Comparison of ENCODE assay signal across 10 cellular contexts in the genomic region with DNA sequence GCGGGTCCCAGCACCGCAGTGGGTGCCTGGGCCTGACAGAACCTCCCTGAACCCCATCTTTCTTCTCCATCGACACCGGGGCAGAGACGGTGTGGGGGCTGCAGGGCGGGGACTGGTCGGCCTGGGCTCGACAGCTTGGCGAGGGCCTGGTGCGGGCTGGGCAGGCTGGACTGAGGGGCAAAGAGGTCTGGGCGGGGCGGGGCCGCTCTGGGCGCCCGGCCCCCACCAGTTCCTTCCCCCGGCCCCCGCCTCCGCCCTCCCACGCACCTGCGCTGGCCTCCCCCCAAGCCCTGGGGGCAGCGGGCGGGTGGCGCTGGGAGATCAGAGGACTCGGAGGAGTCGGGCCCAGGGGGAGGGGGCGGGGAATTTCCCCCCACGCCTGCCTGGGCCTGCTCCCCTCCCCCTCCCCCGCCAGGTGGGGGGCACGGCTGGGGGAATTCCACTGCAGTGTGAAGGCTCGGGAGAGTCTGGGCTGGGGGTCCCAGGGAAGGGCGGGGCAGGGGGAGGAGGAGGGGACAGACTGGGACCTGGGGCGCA. TPM values are rescaled to one million over a fixed set of nuclear protein-coding genes. Genes with fewer than 3 reads are reported as not detected.
DNase-seq lines count a peak whose midpoint lies in the region.
"Had no signal": no experiment of that assay in that cellular context is flagged by ENCODE, and none has a peak within 500 bp of the region (broad histone marks: within the 10 kb centered on the region; RNA-seq: fewer than 3 reads in every experiment).

No MANE protein-coding gene starts in this region.

- no peaks in the 10 kb centered on the region for H3K36me3 ChIP-seq in trophoblast cell (ENCODE audit: control insufficient read depth in 1 of 2, insufficient read depth in 2 of 2, low read length in 2 of 2)

- DNase-seq in NCI-H1417 (lab: John Stamatoyannopoulos, UW) (peak in 2 of 3 experiments; percentile 32 to 39), NCI-H1417 treated with DMSO at 0.1 percent for 48 hours (lab: John Stamatoyannopoulos, UW) (no peak), trophoblast cell (no peak), HT-29 (ENCODE audit: low spot score) (no peak), Kasumi-1 (lab: John Stamatoyannopoulos, UW) (no peak)
- DNase-seq in stimulated activated naive CD4-positive, alpha-beta T cell treated with Interleukin-2 at 50 U/mL for 16 hours (lab: John Stamatoyannopoulos, UW), result no peak
- DNase-seq: amygdala had no signal

- peaks cover 31% of the 10 kb centered on the region for H3K27me3 Mint-ChIP-seq in IgD-negative memory B cell
- peaks cover 85% of the 10 kb centered on the region for H3K27me3 Mint-ChIP-seq in dendritic cell treated with granulocyte-macrophage colony-stimulating factor and Interleukin-4, amounts not matched to agents 40 ng/mL and 50 ng/mL, for 4 days

- peak overlapping the region; percentile 90 for H3K4me2 ChIP-seq in trophoblast cell (ENCODE audit: low read length)

- H3K27me3 ChIP-seq in trophoblast cell (ENCODE audit: insufficient read depth, low read length), result peaks cover 3% of the 10 kb centered on the region

- H3K9me3 ChIP-seq in trophoblast cell (ENCODE audit: insufficient read depth, low read depth, low read length), result no peaks in the 10 kb centered on the region

- intact Hi-C loops in dendritic cell treated with granulocyte-macrophage colony-stimulating factor and Interleukin-4, amounts not matched to agents 40 ng/mL and 50 ng/mL, for 4 days (cut with micrococcal nuclease), result no loop called here

- peaks cover 2% of the 10 kb centered on the region for H3K79me1 ChIP-seq in trophoblast cell (ENCODE audit: low read length)

- no peak overlapping the region for H3K27ac Mint-ChIP-seq in IgD-negative memory B cell
- H3K27ac Mint-ChIP-seq in dendritic cell treated with granulocyte-macrophage colony-stimulating factor and Interleukin-4, amounts not matched to agents 40 ng/mL and 50 ng/mL, for 4 days, result no peak overlapping the region

- H3K4me1 Mint-ChIP-seq in IgD-negative memory B cell, result peaks cover 7 to 14% (median 12%) of the 10 kb centered on the region in 3 donors
- H3K4me1 Mint-ChIP-seq in dendritic cell treated with granulocyte-macrophage colony-stimulating factor and Interleukin-4, amounts not matched to agents 40 ng/mL and 50 ng/mL, for 4 days (ENCODE audit: low read depth), result peaks cover 39% of the 10 kb centered on the region

- WGBS in trophoblast cell (ENCODE audit: extremely low coverage, insufficient coverage, insufficient read length), result no CpG with 5 or more reads among the region's 32 CpGs

- no peak overlapping the region for H3K27ac ChIP-seq in trophoblast cell (ENCODE audit: low read depth, low read length)

- no peak overlapping the region for H3K23ac ChIP-seq in trophoblast cell (ENCODE audit: low read length)

- no peak overlapping the region for H3K18ac ChIP-seq in trophoblast cell (ENCODE audit: low read length)

- H3K4me3 Mint-ChIP-seq in IgD-negative memory B cell, result peak overlapping the region; percentile 25 to 81 (median 56)
- peak overlapping the region; percentile 57 for H3K4me3 Mint-ChIP-seq in dendritic cell treated with granulocyte-macrophage colony-stimulating factor and Interleukin-4, amounts not matched to agents 40 ng/mL and 50 ng/mL, for 4 days

- H3K4me1 ChIP-seq in trophoblast cell (ENCODE audit: control insufficient read depth in 1 of 2, insufficient read depth in 2 of 2, low read length in 2 of 2), result peaks cover 7 to 17% of the 10 kb centered on the region in 2 experiments

- H2AFZ ChIP-seq in trophoblast cell (ENCODE audit: insufficient read depth, low read length, poor library complexity), result no peak overlapping the region

- peaks cover 0 to under 1% (median 0%) of the 10 kb centered on the region in 3 donors for H3K9me3 Mint-ChIP-seq in IgD-negative memory B cell
- no peaks in the 10 kb centered on the region for H3K9me3 Mint-ChIP-seq in dendritic cell treated with granulocyte-macrophage colony-stimulating factor and Interleukin-4, amounts not matched to agents 40 ng/mL and 50 ng/mL, for 4 days

- no peak overlapping the region for H3K9ac ChIP-seq in trophoblast cell (ENCODE audit: low read length)

- no peak overlapping the region for H4K8ac ChIP-seq in trophoblast cell (ENCODE audit: low read depth, low read length)

- H2AK5ac ChIP-seq in trophoblast cell (ENCODE audit: low read length), result no peak overlapping the region

- no peak overlapping the region for H2BK120ac ChIP-seq in trophoblast cell (ENCODE audit: insufficient read depth, low read length, poor library complexity)

- H3K4ac ChIP-seq in trophoblast cell (ENCODE audit: low read depth, low read length), result no peak overlapping the region

- no peak overlapping the region for H2BK12ac ChIP-seq in trophoblast cell (ENCODE audit: low read length)

- no peak overlapping the region for H2BK5ac ChIP-seq in trophoblast cell (ENCODE audit: low read depth, low read length, poor library complexity)

- no peak overlapping the region for H3K14ac ChIP-seq in trophoblast cell (ENCODE audit: low read length)

- H3K36me3 Mint-ChIP-seq in IgD-negative memory B cell, result no peaks in the 10 kb centered on the region
- peaks cover 5% of the 10 kb centered on the region for H3K36me3 Mint-ChIP-seq in dendritic cell treated with granulocyte-macrophage colony-stimulating factor and Interleukin-4, amounts not matched to agents 40 ng/mL and 50 ng/mL, for 4 days (ENCODE audit: low read depth)

- no peaks in the 10 kb centered on the region for H3K79me2 ChIP-seq in trophoblast cell (ENCODE audit: control insufficient read depth, insufficient read depth, low read length, poor library complexity)

- no peak overlapping the region for H4K12ac ChIP-seq in trophoblast cell (ENCODE audit: low read depth, low read length)

- no peak overlapping the region for H3K4me3 ChIP-seq in trophoblast cell (ENCODE audit: low read depth, low read length)

- H4K91ac ChIP-seq in trophoblast cell (ENCODE audit: low read depth, low read length), result no peak overlapping the region

RNA-seq across cellular contexts. Expression of a gene that starts 0.9 kb away (rescaled TPM):
- polyA plus RNA-seq in IgD-negative memory B cell, result 1.5 TPM
- 2.7 and 2.8 TPM in 2 replicates for polyA plus RNA-seq in trophoblast cell (2013)
- total RNA-seq in HT-29 (2014; rRNA removed; shearing (Covaris generic)), result 0.08 and 0.31 TPM in 2 replicates

RNA-seq across cellular contexts. Expression of a gene that starts 6.0 kb away (rescaled TPM):
- polyA plus RNA-seq in IgD-negative memory B cell, result 1.9 TPM
- 10.1 and 10.3 TPM in 2 replicates for polyA plus RNA-seq in trophoblast cell (2013)
- 97.9 and 106 TPM in 2 replicates for total RNA-seq in HT-29 (2014; rRNA removed; shearing (Covaris generic))

RNA-seq across cellular contexts. Expression of a gene that starts 17.1 kb away (rescaled TPM):
- polyA plus RNA-seq in IgD-negative memory B cell, result 1.4 TPM
- 58.0 and 58.7 TPM in 2 replicates for polyA plus RNA-seq in trophoblast cell (2013)
- 86.3 and 92.1 TPM in 2 replicates for total RNA-seq in HT-29 (2014; rRNA removed; shearing (Covaris generic))

RNA-seq across cellular contexts. Expression of a gene that starts 49.6 kb away (rescaled TPM):
- polyA plus RNA-seq in IgD-negative memory B cell, result not detected
- polyA plus RNA-seq in trophoblast cell (2013), result 0.40 and 0.62 TPM in 2 replicates
- 2.6 and 4.7 TPM in 2 replicates for total RNA-seq in HT-29 (2014; rRNA removed; shearing (Covaris generic))
- total RNA-seq: RPMI7951 had no signal

RNA-seq across cellular contexts. Expression of a gene that starts 51.4 kb away (rescaled TPM):
- polyA plus RNA-seq in IgD-negative memory B cell, result 14.8 TPM
- polyA plus RNA-seq in trophoblast cell (2013), result 9.8 and 9.9 TPM in 2 replicates
- total RNA-seq in HT-29 (2014; rRNA removed; shearing (Covaris generic)), result 25.8 and 30.1 TPM in 2 replicates

Comparison
In these comparisons a context has a peak if more than half of its experiments do, and no peak if none do; other contexts are left out.
1. DNase-seq: peak in NCI-H1417 (2 of 3); none in NCI-H1417 treated with DMSO at 0.1 percent for 48 hours (single experiment), trophoblast cell (0 of 2), stimulated activated naive CD4-positive, alpha-beta T cell treated with Interleukin-2 at 50 U/mL for 16 hours (single experiment), HT-29 (single experiment) and Kasumi-1 (0 of 2).